In the genomic region with DNA sequence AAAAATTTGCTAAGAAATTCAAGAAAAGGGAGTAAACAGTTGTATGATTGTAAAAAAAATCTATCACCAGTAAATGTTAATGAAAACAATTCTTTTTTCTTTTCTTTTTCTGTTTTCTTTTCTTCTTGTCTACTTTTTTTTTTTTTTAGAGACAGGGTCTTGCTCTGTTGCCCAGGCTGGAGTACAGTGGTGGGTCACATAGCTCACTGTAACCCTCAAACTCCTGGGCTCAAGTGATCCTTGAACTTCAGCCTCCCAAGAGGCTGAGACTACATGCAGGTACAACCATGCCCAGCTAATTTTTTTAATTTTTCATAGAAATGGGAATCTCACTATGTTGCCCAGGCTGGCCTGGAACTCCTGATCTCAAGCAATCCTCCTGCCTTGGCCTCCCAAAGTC, we compare ENCODE assay signal across 21 cellular contexts.
"Had no signal": no experiment of that assay in that cellular context is flagged by ENCODE, and none has a peak within 500 bp of the region (broad histone marks: within the 10 kb centered on the region; RNA-seq: fewer than 3 reads in every experiment).

No MANE protein-coding gene starts in this region.

- FAIRE-seq: kidney, pancreas had no signal

- H3K4me1 ChIP-seq: pancreas had no signal

- H3K27ac ChIP-seq: dorsolateral prefrontal cortex, gastrocnemius medialis, pancreas, testis, tibial artery had no signal

- H3K27me3 ChIP-seq: dorsolateral prefrontal cortex, gastrocnemius medialis, pancreas, testis, tibial artery had no signal

- ATAC-seq: esophagus mucosa; gastrocnemius medialis; left lobe of liver; natural killer cell; pancreas; sciatic nerve; stimulated activated effector memory CD8-positive, alpha-beta T cell treated with anti-CD3 and anti-CD28 coated beads, Interleukin-12 subunit alpha, Interleukin-12 subunit beta, amount 100 ng/mL, for 72 hours; stimulated activated naive CD8-positive, alpha-beta T cell treated with anti-CD3 and anti-CD28 coated beads, Interleukin-15, Interleukin-2, amounts not matched to agents 100 U/mL and 50 U/mL, for 24 hours had no signal

- H3K9me3 ChIP-seq: gastrocnemius medialis, pancreas, testis, tibial artery had no signal

- DNase-seq: cortex of kidney; effector CD4-positive, alpha-beta T cell; foreskin fibroblast; gastrocnemius medialis; head of caudate nucleus; kidney; natural killer cell; occipital lobe; pancreas; stimulated activated CD4-positive, alpha-beta T cell treated with anti-CD3 and anti-CD28 coated beads, Interleukin-2, amount 100 ng/mL, for 24 hours; stimulated activated CD4-positive, alpha-beta T cell treated with anti-CD3 and anti-CD28 coated beads, Interleukin-4, amount 100 ng/mL, for 24 hours; stimulated activated naive CD8-positive, alpha-beta T cell treated with anti-CD3 and anti-CD28 coated beads, Interleukin-15, Interleukin-2, amounts not matched to agents 100 U/mL and 50 U/mL, for 24 hours; substantia nigra; testis; tibial artery had no signal

- H3K4me3 ChIP-seq: dorsolateral prefrontal cortex, gastrocnemius medialis, lung, pancreas, testis, tibial artery had no signal

- H3K36me3 ChIP-seq: gastrocnemius medialis, pancreas, tibial artery had no signal
